In the genomic region with DNA sequence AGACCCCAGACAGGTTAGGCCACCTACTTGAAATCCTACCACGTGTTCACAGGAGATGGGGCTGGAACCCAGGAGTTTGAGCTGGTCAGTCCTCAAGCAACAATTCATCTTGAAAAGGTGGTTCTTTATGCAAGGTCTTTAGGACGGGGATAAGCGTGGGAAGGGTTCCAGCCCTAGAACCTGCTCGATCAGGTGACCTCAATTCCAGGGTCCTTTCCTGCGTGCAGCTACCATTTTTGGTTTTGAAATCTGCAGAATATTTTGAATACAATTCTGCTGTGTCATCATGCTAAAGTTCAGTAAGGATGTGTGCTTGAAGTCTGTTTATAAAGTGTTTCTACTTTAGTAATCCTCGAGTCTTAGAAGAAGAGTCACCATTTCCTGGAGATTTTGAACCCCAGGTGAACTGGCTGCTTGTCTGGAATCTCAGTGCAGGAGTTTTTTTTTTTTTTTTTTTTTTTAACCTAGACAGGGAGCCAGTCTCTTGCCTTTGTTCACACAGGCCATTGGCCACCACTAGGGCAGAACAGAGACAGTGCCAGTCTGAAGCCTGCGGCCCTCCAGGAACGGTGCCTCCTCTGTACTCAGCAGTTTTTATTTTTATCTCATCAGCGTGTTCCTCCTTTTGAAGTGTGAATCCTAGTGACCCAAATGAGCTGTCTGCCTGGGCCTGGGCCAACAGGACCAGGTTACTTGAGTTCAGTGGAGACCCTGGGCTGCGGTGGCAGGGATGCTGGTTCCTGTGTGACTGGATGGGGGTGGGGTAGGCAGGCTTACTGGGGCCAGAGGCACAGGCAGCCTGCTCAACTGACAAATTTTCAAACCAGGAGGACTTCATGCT, we compare ENCODE assay signal across 9 cellular contexts. TPM values are rescaled to one million over a fixed set of nuclear protein-coding genes. Genes with fewer than 3 reads are reported as not detected.
DNase-seq lines count a peak whose midpoint lies in the region; ATAC-seq and TF ChIP-seq lines count a peak whose summit lies in the region.
"Had no signal": no experiment of that assay in that cellular context is flagged by ENCODE, and none has a peak within 500 bp of the region (broad histone marks: within the 10 kb centered on the region; RNA-seq: fewer than 3 reads in every experiment).

No MANE protein-coding gene starts in this region.

- TF ChIP-seq POLR2A in upper lobe of left lung (IDR thresholded peaks at IDR 0.05) = no peak

- no peak overlapping the region for H3K27ac Mint-ChIP-seq in activated CD4-positive, alpha-beta T cell treated with anti-CD3 and anti-CD28 coated beads, Interleukin-2, amount 10 ng/mL, durations not matched to agents 24 days and 14 days
- H3K27ac Mint-ChIP-seq: activated naive CD8-positive, alpha-beta T cell treated with anti-CD3 and anti-CD28 coated beads, Interleukin-2, amount 10 ng/mL, durations not matched to agents 7 days and 5 days had no signal

- H3K27me3 Mint-ChIP-seq in activated CD4-positive, alpha-beta T cell treated with anti-CD3 and anti-CD28 coated beads, Interleukin-2, amount 10 ng/mL, durations not matched to agents 24 days and 14 days = peaks cover 2% of the 10 kb centered on the region
- H3K27me3 Mint-ChIP-seq: activated naive CD8-positive, alpha-beta T cell treated with anti-CD3 and anti-CD28 coated beads, Interleukin-2, amount 10 ng/mL, durations not matched to agents 7 days and 5 days had no signal

- peak overlapping the region; percentile 79 for H3K4me2 ChIP-seq in BLaER1

- H3K9me3 Mint-ChIP-seq in activated CD4-positive, alpha-beta T cell treated with anti-CD3 and anti-CD28 coated beads, Interleukin-2, amount 10 ng/mL, durations not matched to agents 24 days and 14 days = no peaks in the 10 kb centered on the region
- H3K9me3 Mint-ChIP-seq: activated naive CD8-positive, alpha-beta T cell treated with anti-CD3 and anti-CD28 coated beads, Interleukin-2, amount 10 ng/mL, durations not matched to agents 7 days and 5 days had no signal

- H3K27me3 ChIP-seq in BLaER1 (no peaks in the 10 kb centered on the region), upper lobe of left lung (no peaks in the 10 kb centered on the region)

- H3K9ac ChIP-seq in BLaER1 = no peak overlapping the region

- H3K4me1 Mint-ChIP-seq in activated CD4-positive, alpha-beta T cell treated with anti-CD3 and anti-CD28 coated beads, Interleukin-2, amount 10 ng/mL, durations not matched to agents 24 days and 14 days = peaks cover 20% of the 10 kb centered on the region

- no peaks in the 10 kb centered on the region for H3K36me3 Mint-ChIP-seq in activated CD4-positive, alpha-beta T cell treated with anti-CD3 and anti-CD28 coated beads, Interleukin-2, amount 10 ng/mL, durations not matched to agents 24 days and 14 days (ENCODE audit: low read depth)
- H3K36me3 Mint-ChIP-seq: activated naive CD8-positive, alpha-beta T cell treated with anti-CD3 and anti-CD28 coated beads, Interleukin-2, amount 10 ng/mL, durations not matched to agents 7 days and 5 days had no signal

- no peaks in the 10 kb centered on the region for H3K36me3 ChIP-seq in BLaER1
- H3K36me3 ChIP-seq in upper lobe of left lung = no peaks in the 10 kb centered on the region

- peak; percentile 71 for DNase-seq in MV-4-11 (lab: John Stamatoyannopoulos, UW)
- DNase-seq in cerebellum (ENCODE audit: low spot score) = peak; percentile 31
- peak; percentile 90 for DNase-seq in medulla oblongata (ENCODE audit: extremely low spot score)
- peak in 1 of 2 donors; percentile 64 for DNase-seq in upper lobe of left lung
- DNase-seq in T1000 (lab: John Stamatoyannopoulos, UW) = no peak
- no peak for DNase-seq in activated CD4-positive, alpha-beta T cell treated with anti-CD3 and anti-CD28 coated beads, Interleukin-2, amount 10 ng/mL, durations not matched to agents 24 days and 14 days
- DNase-seq: activated naive CD8-positive, alpha-beta T cell treated with anti-CD3 and anti-CD28 coated beads, Interleukin-2, amount 10 ng/mL, durations not matched to agents 7 days and 5 days had no signal

- H3K9me3 ChIP-seq in BLaER1 = no peaks in the 10 kb centered on the region
- no peaks in the 10 kb centered on the region for H3K9me3 ChIP-seq in upper lobe of left lung

- intact Hi-C loops in activated CD4-positive, alpha-beta T cell treated with anti-CD3 and anti-CD28 coated beads, Interleukin-2, amount 10 ng/mL, durations not matched to agents 24 days and 14 days (cut with micrococcal nuclease) = no loop called here

- ATAC-seq in upper lobe of left lung (ENCODE audit: low FRiP score in 2 of 2) (peak; percentile 58 to 81), GM21528 (IDR thresholded peaks at IDR 0.05; ENCODE audit: low FRiP score, unreplicated experiment) (no peak)

- TF ChIP-seq EP300 in upper lobe of left lung (IDR thresholded peaks at IDR 0.05) = no peak

- WGBS in upper lobe of left lung, 2 donors = 37 to 46% methylated on average over 10 of the region's 10 CpGs

- H4K20me1 ChIP-seq in BLaER1 = no peaks in the 10 kb centered on the region

- H3K27ac ChIP-seq in BLaER1 (peak overlapping the region; percentile 54), upper lobe of left lung (peak overlapping the region in 3 of 4 donors; percentile 28 to 71 (median 44))

- no peak for TF ChIP-seq CTCF in upper lobe of left lung (IDR thresholded peaks at IDR 0.05)

- peaks cover 35% of the 10 kb centered on the region for H3K4me1 ChIP-seq in BLaER1
- H3K4me1 ChIP-seq in upper lobe of left lung = peaks cover 26 to 40% (median 30%) of the 10 kb centered on the region in 4 donors

- no peak overlapping the region for H3K4me3 ChIP-seq in BLaER1
- H3K4me3 ChIP-seq in upper lobe of left lung = no peak overlapping the region

- H3K4me3 Mint-ChIP-seq in activated CD4-positive, alpha-beta T cell treated with anti-CD3 and anti-CD28 coated beads, Interleukin-2, amount 10 ng/mL, durations not matched to agents 24 days and 14 days = no peak overlapping the region
- H3K4me3 Mint-ChIP-seq: activated naive CD8-positive, alpha-beta T cell treated with anti-CD3 and anti-CD28 coated beads, Interleukin-2, amount 10 ng/mL, durations not matched to agents 7 days and 5 days had no signal

RNA-seq across cellular contexts. Expression of a gene that starts 54.6 kb away (rescaled TPM):
- total RNA-seq in cerebellum (12.1 TPM), upper lobe of left lung (10 to 100 TPM in 4 of 6 donors, 1 to 10 TPM in 2; 5.9 to 25.1 (median 11.2) TPM)
- 0.61 and 0.71 TPM in 2 replicates for total RNA-seq in activated CD4-positive, alpha-beta T cell treated with anti-CD3 and anti-CD28 coated beads, Interleukin-2, amount 10 ng/mL, durations not matched to agents 24 days and 14 days

Comparison
In these comparisons a context has a peak if more than half of its experiments do, and no peak if none do; other contexts are left out.
1. DNase-seq: peak in MV-4-11 (single experiment), cerebellum (single experiment) and medulla oblongata (single experiment); none in T1000 (single experiment) and activated CD4-positive, alpha-beta T cell treated with anti-CD3 and anti-CD28 coated beads, Interleukin-2, amount 10 ng/mL, durations not matched to agents 24 days and 14 days (single experiment).